ENCODE assay signal across 11 cellular contexts in the genomic region with DNA sequence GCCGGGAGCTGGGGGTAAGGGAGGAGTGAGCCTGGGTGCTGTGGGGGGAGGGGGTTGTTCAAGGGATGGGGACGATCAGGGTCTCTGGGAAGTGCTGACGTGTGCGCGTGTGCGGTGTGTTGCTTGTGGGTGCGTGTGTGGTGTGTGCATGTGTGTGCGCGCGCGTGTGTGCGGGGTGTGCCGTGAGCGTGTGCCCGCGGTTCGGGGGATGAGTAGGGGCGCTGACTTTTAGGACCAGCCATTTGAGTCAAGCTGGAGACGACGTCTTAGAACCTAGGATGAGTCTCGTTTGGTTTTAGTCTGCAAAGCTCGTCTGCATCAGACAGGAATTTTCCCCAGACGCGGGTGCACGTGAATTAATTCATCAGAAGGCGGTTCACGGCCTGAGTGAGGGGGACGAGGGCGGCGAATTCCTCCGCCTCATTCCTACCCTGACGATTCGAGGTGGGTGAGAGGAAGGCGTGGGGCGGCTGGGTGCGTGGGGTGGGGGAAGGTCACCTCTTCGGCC. TPM values are rescaled to one million over a fixed set of nuclear protein-coding genes. Genes with fewer than 3 reads are reported as not detected.
DNase-seq lines count a peak whose midpoint lies in the region; ATAC-seq and TF ChIP-seq lines count a peak whose summit lies in the region.
"Had no signal": no experiment of that assay in that cellular context is flagged by ENCODE, and none has a peak within 500 bp of the region (broad histone marks: within the 10 kb centered on the region; RNA-seq: fewer than 3 reads in every experiment).

No MANE protein-coding gene starts in this region.

- no peaks in the 10 kb centered on the region for H3K4me1 ChIP-seq in RWPE2 (ENCODE audit: insufficient read depth, poor library complexity, severe bottlenecking)
- peaks cover 0 to 31% (median 17%) of the 10 kb centered on the region in 6 donors for H3K4me1 ChIP-seq in spleen

- no peak for TF ChIP-seq CTCF in RWPE2 (IDR thresholded peaks at IDR 0.05; ENCODE audit: poor library complexity, severe bottlenecking)
- TF ChIP-seq CTCF in glutamatergic neuron (IDR thresholded peaks at IDR 0.05; ENCODE audit: partially characterized antibody, unreplicated experiment) = no peak
- TF ChIP-seq CTCF in spleen (IDR thresholded peaks at IDR 0.05 in 8 of 11, conservative IDR thresholded peaks at IDR 0.05 in 3 of 11) = no peak

- H3K9me3 ChIP-seq in RWPE2 (ENCODE audit: severe bottlenecking) (no peaks in the 10 kb centered on the region), spleen (peaks cover 0 to 17% (median 0%) of the 10 kb centered on the region in 8 donors)

- H3K27me3 ChIP-seq in RWPE2 (ENCODE audit: insufficient read depth, poor library complexity, severe bottlenecking) (peaks cover 78% of the 10 kb centered on the region), spleen (replicated peaks in 1 of 7) (peaks cover 6 to 98% (median 64%) of the 10 kb centered on the region in 7 donors)

- intact Hi-C loops in spleen (cut with DNase I; ENCODE audit: low total_unique reads) = no loop called here

- no peaks in the 10 kb centered on the region for H3K9me3 Mint-ChIP-seq in activated T-cell treated with anti-CD3 and anti-CD28 coated beads, Interleukin-2, amount 50 U/mL, for 24 hours
- peaks cover 23% of the 10 kb centered on the region for H3K9me3 Mint-ChIP-seq in glutamatergic neuron (ENCODE audit: unreplicated experiment)

- no peaks in the 10 kb centered on the region for H3K36me3 ChIP-seq in RWPE2 (ENCODE audit: low read depth)
- no peaks in the 10 kb centered on the region for H3K36me3 ChIP-seq in spleen

- 2 to 9% (median 3%) methylated on average over 20 to 37 of the region's 37 CpGs for WGBS in spleen, 5 donors

- H3K4me3 ChIP-seq in RWPE2 (ENCODE audit: severe bottlenecking) (no peak overlapping the region), spleen (peak overlapping the region in 2 of 8 donors; percentile 20 to 27)

- H3K4me1 Mint-ChIP-seq in activated T-cell treated with anti-CD3 and anti-CD28 coated beads, Interleukin-2, amount 50 U/mL, for 24 hours (ENCODE audit: low read depth) = peaks cover 14% of the 10 kb centered on the region
- H3K4me1 Mint-ChIP-seq in glutamatergic neuron (ENCODE audit: low read depth, unreplicated experiment) = peaks cover 27% of the 10 kb centered on the region

- TF ChIP-seq POLR2A in spleen (IDR thresholded peaks at IDR 0.05) = no peak

- H3K27ac ChIP-seq in RWPE2 (ENCODE audit: poor library complexity, severe bottlenecking) = no peak overlapping the region
- no peak overlapping the region for H3K27ac ChIP-seq in spleen
- H3K27ac ChIP-seq: C4-2B had no signal

- H3K27me3 Mint-ChIP-seq in activated T-cell treated with anti-CD3 and anti-CD28 coated beads, Interleukin-2, amount 50 U/mL, for 24 hours = peaks cover 71% of the 10 kb centered on the region
- H3K27me3 Mint-ChIP-seq in glutamatergic neuron (ENCODE audit: unreplicated experiment) = peaks cover 31% of the 10 kb centered on the region

- H3K36me3 Mint-ChIP-seq in activated T-cell treated with anti-CD3 and anti-CD28 coated beads, Interleukin-2, amount 50 U/mL, for 24 hours (ENCODE audit: low read depth) = no peaks in the 10 kb centered on the region
- H3K36me3 Mint-ChIP-seq in glutamatergic neuron (ENCODE audit: unreplicated experiment) = peaks cover 8% of the 10 kb centered on the region

- ATAC-seq in RWPE2 (ENCODE audit: low read depth) (peak; percentile 10; the same call in 2 of the 3 replicates), GM19452 (IDR thresholded peaks at IDR 0.05; ENCODE audit: unreplicated experiment) (no peak), HG03097 (IDR thresholded peaks at IDR 0.05; ENCODE audit: low FRiP score, unreplicated experiment) (no peak)

- DNase-seq in activated T-cell treated with anti-CD3 and anti-CD28 coated beads, Interleukin-2, amount 50 U/mL, for 24 hours = no peak
- no peak for DNase-seq in activated T-cell treated with anti-CD3 and anti-CD28 coated beads for 4 hours
- no peak for DNase-seq in RWPE2 (ENCODE audit: low spot score)
- peak; percentile 63 for DNase-seq in glutamatergic neuron
- DNase-seq in spleen = peak; percentile 43
- DNase-seq in NCI-H226 = no peak
- DNase-seq: central memory CD4-positive, alpha-beta T cell; NCI-H2029 had no signal

- no peak overlapping the region for H3K27ac Mint-ChIP-seq in activated T-cell treated with anti-CD3 and anti-CD28 coated beads, Interleukin-2, amount 50 U/mL, for 24 hours
- H3K27ac Mint-ChIP-seq in glutamatergic neuron (ENCODE audit: unreplicated experiment) = peak overlapping the region; percentile 98

- H3K4me3 Mint-ChIP-seq in activated T-cell treated with anti-CD3 and anti-CD28 coated beads, Interleukin-2, amount 50 U/mL, for 24 hours = peak overlapping the region; percentile 48
- peak overlapping the region; percentile 95 for H3K4me3 Mint-ChIP-seq in glutamatergic neuron (ENCODE audit: unreplicated experiment)

RNA-seq across cellular contexts. Expression of a gene that starts 0.9 kb away (rescaled TPM):
- total RNA-seq in glutamatergic neuron (ENCODE audit: unreplicated experiment) (22.7 TPM), spleen (not detected)
- not detected for polyA plus RNA-seq in spleen

RNA-seq across cellular contexts. Expression of a gene that starts 48.3 kb away (rescaled TPM):
- total RNA-seq in glutamatergic neuron (ENCODE audit: unreplicated experiment) (2.3 TPM), spleen (10 to 100 TPM in 6 of 7 donors, 1 to 10 TPM in 1; 10.0 to 19.8 (median 15.8) TPM)
- polyA plus RNA-seq in spleen = 1 to 10 TPM; 4.4 to 7.7 (median 6.1) TPM

Comparison
In these comparisons a context has a peak if more than half of its experiments do, and no peak if none do; other contexts are left out.
1. DNase-seq: peak in glutamatergic neuron (single experiment) and spleen (single experiment); none in activated T-cell treated with anti-CD3 and anti-CD28 coated beads, Interleukin-2, amount 50 U/mL, for 24 hours (single experiment), activated T-cell treated with anti-CD3 and anti-CD28 coated beads for 4 hours (single experiment), RWPE2 (single experiment) and NCI-H226 (single experiment).
2. RNA of a gene that starts 0.9 kb away (total RNA-seq): 22.7 TPM in glutamatergic neuron (single experiment); not detected in spleen; every median in the first group is over 10 times any median in the second.